8 cellular contexts compared by ENCODE assay signal in genomic region chr3:12556723-12557471, GRCh38. TPM values are rescaled to one million over a fixed set of nuclear protein-coding genes. Genes with fewer than 3 reads are reported as not detected.
A peak's percentile ranks its signal among the peaks of the same experiment; 100 is the strongest.
DNase-seq lines count a peak whose midpoint lies in the region; ATAC-seq, FAIRE-seq and TF ChIP-seq lines count a peak whose summit lies in the region.

TSS of gene MKRN2 (plus strand) at chr3:12557087. CDS start at chr3:12557151, 64 bp downstream.

- no peaks in the 10 kb centered on the region for H3K36me3 Mint-ChIP-seq in T-helper 1 cell treated with Interleukin-12 subunit alpha and Interleukin-12 subunit beta and Interleukin-4 antibody, amounts not matched to agents 30 μg/mL and 1 μg/mL, for 36 hours (ENCODE audit: low read depth)

- DNase-seq in GM12891 (ENCODE audit: insufficient read length, low spot score) (peak; percentile 76), NCI-H1105 (lab: John Stamatoyannopoulos, UW) (peak; percentile 58), amniotic stem cell (lab: John Stamatoyannopoulos, UW) (peak; percentile 68), left ventricle myocardium inferior (peak; percentile 88), psoas muscle (peak; percentile 87 to 94)

- peak; percentile 92 for TF ChIP-seq POLR2A in GM12891 (IDR thresholded peaks at IDR 0.05; ENCODE audit: low read depth, low read length)

- H3K36me3 ChIP-seq in left ventricle myocardium inferior (no peaks in the 10 kb centered on the region), psoas muscle (ENCODE audit: insufficient read depth in 1 of 2, low read depth in 1 of 2) (no peaks in the 10 kb centered on the region), urinary bladder (ENCODE audit: insufficient read depth) (no peaks in the 10 kb centered on the region)

- peak within 1 kb of the TSS; percentile 93 for H3K4me3 ChIP-seq in left ventricle myocardium inferior
- H3K4me3 ChIP-seq in psoas muscle = peak within 1 kb of the TSS; percentile 92
- H3K4me3 ChIP-seq in urinary bladder (ENCODE audit: low read depth, low read length) = peak within 1 kb of the TSS; percentile 63

- FAIRE-seq in GM12891 (lab: Jason Lieb, UNC) = peak; percentile 98

- WGBS in psoas muscle, 3 donors = 0% methylated on average over 64 to 75 of the region's 75 CpGs
- WGBS in urinary bladder = under 1% methylated on average over 75 of the region's 75 CpGs

- no peaks in the 10 kb centered on the region for H3K9me3 Mint-ChIP-seq in T-helper 1 cell treated with Interleukin-12 subunit alpha and Interleukin-12 subunit beta and Interleukin-4 antibody, amounts not matched to agents 30 μg/mL and 1 μg/mL, for 36 hours

- peak within 1 kb of the TSS; percentile 92 for H3K4me3 Mint-ChIP-seq in T-helper 1 cell treated with Interleukin-12 subunit alpha and Interleukin-12 subunit beta and Interleukin-4 antibody, amounts not matched to agents 30 μg/mL and 1 μg/mL, for 36 hours

- H3K27ac Mint-ChIP-seq in T-helper 1 cell treated with Interleukin-12 subunit alpha and Interleukin-12 subunit beta and Interleukin-4 antibody, amounts not matched to agents 30 μg/mL and 1 μg/mL, for 36 hours = peak within 1 kb of the TSS; percentile 85

- intact Hi-C loops in left ventricle myocardium inferior (cut with micrococcal nuclease) = no loop called here
- intact Hi-C loops in psoas muscle (cut with DNase I) = no loop called here

- no peaks in the 10 kb centered on the region for H3K9me3 ChIP-seq in left ventricle myocardium inferior (replicated peaks)
- H3K9me3 ChIP-seq in psoas muscle = no peaks in the 10 kb centered on the region

- H3K27ac ChIP-seq in left ventricle myocardium inferior (replicated peaks) (peak within 1 kb of the TSS; percentile 98), psoas muscle (peak within 1 kb of the TSS; percentile 99), urinary bladder (ENCODE audit: low read depth) (peak within 1 kb of the TSS; percentile 92)

- TF ChIP-seq CTCF in left ventricle myocardium inferior (IDR thresholded peaks at IDR 0.05; ENCODE audit: borderline replicate concordance) = no peak
- TF ChIP-seq CTCF in psoas muscle (IDR thresholded peaks at IDR 0.05) = no peak

- peaks cover 69% of the 10 kb centered on the region for H3K4me1 ChIP-seq in left ventricle myocardium inferior
- peaks cover 47% of the 10 kb centered on the region for H3K4me1 ChIP-seq in psoas muscle
- H3K4me1 ChIP-seq in urinary bladder (ENCODE audit: insufficient read depth) = peaks cover 2% of the 10 kb centered on the region

- H3K4me1 Mint-ChIP-seq in T-helper 1 cell treated with Interleukin-12 subunit alpha and Interleukin-12 subunit beta and Interleukin-4 antibody, amounts not matched to agents 30 μg/mL and 1 μg/mL, for 36 hours (ENCODE audit: low read depth) = peaks cover 32% of the 10 kb centered on the region

- H3K27me3 Mint-ChIP-seq in T-helper 1 cell treated with Interleukin-12 subunit alpha and Interleukin-12 subunit beta and Interleukin-4 antibody, amounts not matched to agents 30 μg/mL and 1 μg/mL, for 36 hours (ENCODE audit: low read depth) = peaks cover 30% of the 10 kb centered on the region

- ATAC-seq in HG02623 (IDR thresholded peaks at IDR 0.05; ENCODE audit: unreplicated experiment) (peak; percentile 82), psoas muscle (peak; percentile 93 to 97 (median 94))

- H3K27me3 ChIP-seq in left ventricle myocardium inferior (ENCODE audit: low read depth) = peaks cover 15% of the 10 kb centered on the region
- H3K27me3 ChIP-seq in psoas muscle (ENCODE audit: insufficient read depth in 3 of 3, low read length in 2 of 3) = peaks cover 0 to 16% (median 5%) of the 10 kb centered on the region in 3 donors

TF ChIP-seq in GM12891, 5 proteins besides CTCF, POLR2A, EP300 and RAD21:
- TF ChIP-seq POLR2AphosphoS5 (IDR thresholded peaks at IDR 0.05; ENCODE audit: low read depth, low read length) = peak; percentile 94
- TF ChIP-seq SPI1 (IDR thresholded peaks at IDR 0.05; ENCODE audit: low read depth, low read length) = no peak
- peak; percentile 71 for TF ChIP-seq TAF1 (IDR thresholded peaks at IDR 0.05; ENCODE audit: low read depth, low read length)
- TF ChIP-seq PAX5 (IDR thresholded peaks at IDR 0.05; ENCODE audit: insufficient read depth, low read length, severe bottlenecking) = peak; percentile 57
- TF ChIP-seq POU2F2 (IDR thresholded peaks at IDR 0.05; ENCODE audit: low read depth, low read length) = no peak

RNA-seq across cellular contexts. Expression of gene MKRN2, which starts in this region (rescaled TPM):
- 23.4 TPM for polyA plus RNA-seq in GM12891 (2012; ENCODE audit: low read depth, missing spikeins)
- 34.3 TPM for total RNA-seq in left ventricle myocardium inferior
- total RNA-seq in psoas muscle = 10 to 100 TPM; 17.2 to 35.5 (median 23.6) TPM
- polyA plus RNA-seq in psoas muscle = 10 to 100 TPM; 17.5 to 21.2 (median 18.6) TPM
- total RNA-seq in urinary bladder = 33.6 TPM
- 27.8 TPM for polyA plus RNA-seq in urinary bladder

Comparison
In these comparisons a context has a peak if more than half of its experiments do, and no peak if none do; other contexts are left out.
1. Peak in every context shown above with its lines: DNase-seq, ATAC-seq, H3K4me3 ChIP-seq and H3K27ac ChIP-seq.